ENCODE assay signal across 1 cellular context in genomic region chr7:30255096-30255769, GRCh38.
TF ChIP-seq lines count a peak whose summit lies in the region.

No MANE protein-coding gene starts in this region.

TF ChIP-seq in HepG2, 621 proteins besides CTCF, POLR2A, EP300 and RAD21 (continued from another document and continues in another):
- TF ChIP-seq SNAPC4 (CRISPR knock-in tag; IDR thresholded peaks at IDR 0.05) (0 out of 2 replicates have a peak, but pooled peaks have one; percentile 22), HNRNPUL1 (IDR thresholded peaks at IDR 0.05; ENCODE audit: low read depth, low read length) (peak; percentile 96), MEIS2 (CRISPR knock-in tag; IDR thresholded peaks at IDR 0.05) (peak; percentile 60; the same call in 1 of the 2 replicates), DMAP1 (CRISPR knock-in tag; IDR thresholded peaks at IDR 0.05) (0 out of 2 replicates have a peak, but pooled peaks have one; percentile 40), BATF2 (CRISPR knock-in tag; IDR thresholded peaks at IDR 0.05) (no peak), GFI1 (CRISPR knock-in tag; IDR thresholded peaks at IDR 0.05; ENCODE audit: borderline replicate concordance) (0 out of 2 replicates have a peak, but pooled peaks have one; percentile 50), CBX5 (CRISPR knock-in tag; IDR thresholded peaks at IDR 0.05; ENCODE audit: borderline replicate concordance) (peak; percentile 36; the same call in 1 of the 2 replicates), ZNF777 (CRISPR knock-in tag; IDR thresholded peaks at IDR 0.05) (no peak), E2F1 (CRISPR knock-in tag; IDR thresholded peaks at IDR 0.05) (peak; percentile 55; the same call in 1 of the 2 replicates), TAF1 (CRISPR knock-in tag; IDR thresholded peaks at IDR 0.05) (no peak), ZMYM2 (CRISPR knock-in tag; IDR thresholded peaks at IDR 0.05) (peak; percentile 87), SALL1 (CRISPR knock-in tag; IDR thresholded peaks at IDR 0.05) (peak; percentile 78), ZBTB25 (CRISPR knock-in tag; IDR thresholded peaks at IDR 0.05) (0 out of 2 replicates have a peak, but pooled peaks have one; percentile 36), HMGXB3 (CRISPR knock-in tag; IDR thresholded peaks at IDR 0.05; ENCODE audit: borderline replicate concordance) (peak; percentile 68; the same call in 1 of the 2 replicates), HNF1A (IDR thresholded peaks at IDR 0.05; ENCODE audit: low read depth) (peak; percentile 93), HNF1A (CRISPR knock-in tag; IDR thresholded peaks at IDR 0.05; ENCODE audit: borderline replicate concordance) (peak; percentile 97), FOSL2 (CRISPR knock-in tag; IDR thresholded peaks at IDR 0.05) (peak; percentile 97), FOXP4 (CRISPR knock-in tag; IDR thresholded peaks at IDR 0.05) (peak; percentile 86), HNRNPL (IDR thresholded peaks at IDR 0.05; ENCODE audit: low read depth, low read length) (no peak), ZNF709 (CRISPR knock-in tag; IDR thresholded peaks at IDR 0.05) (peak; percentile 34; the same call in 1 of the 2 replicates), CEBPG (CRISPR knock-in tag; IDR thresholded peaks at IDR 0.05) (peak; percentile 40), ZNF629 (CRISPR knock-in tag; conservative IDR thresholded peaks at IDR 0.05) (peak; percentile 100), TEAD3 (CRISPR knock-in tag; optimal IDR thresholded peaks at IDR 0.05; ENCODE audit: borderline replicate concordance) (peak; percentile 97), ZNF652 (CRISPR knock-in tag; IDR thresholded peaks at IDR 0.05; ENCODE audit: borderline replicate concordance, low read depth) (peak; percentile 42; the same call in 1 of the 2 replicates), SALL2 (CRISPR knock-in tag; IDR thresholded peaks at IDR 0.05) (no peak), SIN3A (IDR thresholded peaks at IDR 0.05; ENCODE audit: borderline replicate concordance, low read depth, low read length) (no peak), SOX5 (CRISPR knock-in tag; IDR thresholded peaks at IDR 0.05; ENCODE audit: borderline replicate concordance) (peak; percentile 88), ZNF3 (CRISPR knock-in tag; IDR thresholded peaks at IDR 0.05) (peak; percentile 84), MYPOP (CRISPR knock-in tag; IDR thresholded peaks at IDR 0.05) (peak; percentile 23; the same call in 1 of the 2 replicates), SOX6 (IDR thresholded peaks at IDR 0.05) (no peak), SOX6 (CRISPR knock-in tag; IDR thresholded peaks at IDR 0.05) (peak; percentile 97), BCL3 (CRISPR knock-in tag; IDR thresholded peaks at IDR 0.05) (0 out of 2 replicates have a peak, but pooled peaks have one; percentile 18), NR2F6 (IDR thresholded peaks at IDR 0.05) (peak; percentile 78), NR2F6 (CRISPR knock-in tag; IDR thresholded peaks at IDR 0.05) (peak; percentile 71), SOX13 (IDR thresholded peaks at IDR 0.05) (peak; percentile 48), SOX13 (CRISPR knock-in tag; conservative IDR thresholded peaks at IDR 0.05 in 1 of 2, IDR thresholded peaks at IDR 0.05 in 1 of 2) (peak in 1 of 2 experiments; percentile 89; a peak in 2 of 4 replicates), GATAD2A (CRISPR knock-in tag; IDR thresholded peaks at IDR 0.05) (peak; percentile 87; the same call in 1 of the 2 replicates), RARA (CRISPR knock-in tag; IDR thresholded peaks at IDR 0.05) (peak; percentile 98)
